ENCODE assay signal across 27 cellular contexts in the genomic region with DNA sequence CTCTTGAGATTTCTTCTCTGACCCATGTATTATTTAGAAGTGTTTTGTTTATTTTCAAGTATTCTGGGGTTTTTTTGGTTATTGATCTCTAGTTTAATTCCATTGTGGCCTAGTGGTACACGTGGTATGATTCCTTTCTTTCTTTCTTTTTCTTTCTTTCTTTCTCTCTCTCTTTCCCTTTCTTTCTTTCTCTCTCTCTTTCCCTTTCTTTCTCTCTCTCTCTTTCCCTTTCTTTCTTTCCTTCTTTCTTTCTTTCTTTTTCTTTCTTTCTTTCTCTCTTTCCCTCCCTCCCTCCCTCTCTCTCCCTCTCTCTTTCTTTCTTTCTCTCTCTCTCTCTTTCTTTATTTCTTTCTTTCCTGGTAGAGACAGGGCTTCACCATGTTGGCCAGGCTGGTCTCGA.
"Had no signal": no experiment of that assay in that cellular context is flagged by ENCODE, and none has a peak within 500 bp of the region (broad histone marks: within the 10 kb centered on the region; RNA-seq: fewer than 3 reads in every experiment).

No MANE protein-coding gene starts in this region.

- H3K27me3 Mint-ChIP-seq: dendritic cell treated with granulocyte-macrophage colony-stimulating factor and Interleukin-4, amounts not matched to agents 40 ng/mL and 50 ng/mL, for 4 days had no signal

- H3K79me2 ChIP-seq: hepatocyte had no signal

- H3K36me3 ChIP-seq: colonic mucosa, esophagus muscularis mucosa, esophagus squamous epithelium, gastrocnemius medialis, gastroesophageal sphincter, heart left ventricle, heart right ventricle had no signal

- H3K9me3 ChIP-seq: colonic mucosa, esophagus muscularis mucosa, esophagus squamous epithelium, gastrocnemius medialis, gastroesophageal sphincter had no signal

- ATAC-seq: effector memory CD8-positive, alpha-beta T cell; foreskin keratinocyte; gastrocnemius medialis; gastroesophageal sphincter; heart left ventricle; heart right ventricle had no signal

- H3K27me3 ChIP-seq: colonic mucosa, dorsolateral prefrontal cortex, esophagus muscularis mucosa, esophagus squamous epithelium, foreskin keratinocyte, gastrocnemius medialis, gastroesophageal sphincter, heart left ventricle, heart right ventricle, hepatocyte had no signal

- H3K27ac ChIP-seq: colonic mucosa, coronary artery, dorsolateral prefrontal cortex, epithelial cell of prostate, esophagus muscularis mucosa, foreskin keratinocyte, gastrocnemius medialis, gastroesophageal sphincter, heart left ventricle, heart right ventricle, hepatocyte had no signal

- H3K27ac Mint-ChIP-seq: dendritic cell treated with granulocyte-macrophage colony-stimulating factor and Interleukin-4, amounts not matched to agents 40 ng/mL and 50 ng/mL, for 4 days; endodermal cell had no signal

- H3K4me3 Mint-ChIP-seq: dendritic cell treated with granulocyte-macrophage colony-stimulating factor and Interleukin-4, amounts not matched to agents 40 ng/mL and 50 ng/mL, for 4 days; effector memory CD8-positive, alpha-beta T cell; endodermal cell had no signal

- H3K4me2 ChIP-seq: hepatocyte had no signal

- DNase-seq: colonic mucosa; cortex of kidney; dermis blood vessel endothelial cell; dorsolateral prefrontal cortex; effector CD4-positive, alpha-beta T cell; effector CD8-positive, alpha-beta T cell; effector memory CD4-positive, alpha-beta T cell; effector memory CD8-positive, alpha-beta T cell; endodermal cell; erythroblast; esophagus squamous epithelium; foreskin fibroblast; foreskin melanocyte; gastrocnemius medialis; glutamatergic neuron; heart left ventricle; heart right ventricle had no signal

- H2AFZ ChIP-seq: hepatocyte had no signal

- H3K4me1 Mint-ChIP-seq: endodermal cell had no signal

- H3K4me1 ChIP-seq: colonic mucosa, foreskin keratinocyte, gastrocnemius medialis had no signal

- FAIRE-seq: endometrium, endothelial cell of umbilical vein, frontal cortex had no signal

- H3K4me3 ChIP-seq: colonic mucosa, coronary artery, dorsolateral prefrontal cortex, esophagus muscularis mucosa, esophagus squamous epithelium, gastrocnemius medialis, gastroesophageal sphincter, heart left ventricle, heart right ventricle, hepatocyte had no signal
